Comparison of ENCODE assay signal across 20 cellular contexts in genomic region chr18:78914586-78914935, GRCh38.
"Had no signal": no experiment of that assay in that cellular context is flagged by ENCODE, and none has a peak within 500 bp of the region (broad histone marks: within the 10 kb centered on the region; RNA-seq: fewer than 3 reads in every experiment).

No MANE protein-coding gene starts in this region.

- H3K36me3 ChIP-seq: esophagus muscularis mucosa, neutrophil, pancreas, right atrium auricular region, tibial nerve, uterus had no signal

- FAIRE-seq: astrocyte, frontal cortex, pancreas had no signal

- H3K27ac ChIP-seq: coronary artery, esophagus muscularis mucosa, neutrophil, pancreas, psoas muscle, right atrium auricular region, tibial nerve, uterus had no signal

- H3K4me1 ChIP-seq: esophagus muscularis mucosa, pancreas, psoas muscle, right atrium auricular region, tibial nerve, uterus had no signal

- H3K4me3 ChIP-seq: coronary artery, esophagus muscularis mucosa, pancreas, psoas muscle, right atrium auricular region, tibial nerve, uterus had no signal

- H3K27me3 ChIP-seq: neutrophil, pancreas, right atrium auricular region, tibial nerve, uterus had no signal

- H3K9me3 ChIP-seq: esophagus muscularis mucosa, neutrophil, pancreas, psoas muscle, right atrium auricular region, uterus had no signal

- DNase-seq: activated CD8-positive, alpha-beta memory T cell treated with anti-CD3 and anti-CD28 coated beads, Interleukin-2, amount 50 U/mL, for 4 hours; activated naive CD4-positive, alpha-beta T cell treated with Interleukin-2 at 50 U/mL for 16 hours; activated naive CD8-positive, alpha-beta T cell treated with anti-CD3 and anti-CD28 coated beads for 36 hours; activated T-cell treated with anti-CD3 and anti-CD28 coated beads, Interleukin-2, amount 50 U/mL, for 48 hours; central memory CD4-positive, alpha-beta T cell; hippocampal formation; midbrain; psoas muscle; stimulated activated CD4-positive, alpha-beta T cell treated with anti-CD3 and anti-CD28 coated beads, Interleukin-12 subunit alpha, Interleukin-12 subunit beta, amount 100 ng/mL, for 4 hours; stimulated activated naive CD8-positive, alpha-beta T cell treated with anti-CD3 and anti-CD28 coated beads, Interleukin-15, amount 100 ng/mL, for 72 hours; T1000; uterus had no signal
